ENCODE assay signal across 9 cellular contexts in genomic region chr6:89145461-89145961, GRCh38. TPM values are rescaled to one million over a fixed set of nuclear protein-coding genes. Genes with fewer than 3 reads are reported as not detected.
DNase-seq lines count a peak whose midpoint lies in the region; ATAC-seq and TF ChIP-seq lines count a peak whose summit lies in the region.
"Had no signal": no experiment of that assay in that cellular context is flagged by ENCODE, and none has a peak within 500 bp of the region (broad histone marks: within the 10 kb centered on the region; RNA-seq: fewer than 3 reads in every experiment).

No MANE protein-coding gene starts in this region.

- peak overlapping the region; percentile 77 for H2AFZ ChIP-seq in MM.1S (ENCODE audit: low read length)
- peak overlapping the region; percentile 75 for H2AFZ ChIP-seq in osteoblast (ENCODE audit: low read length)

- POLR2A ChIA-PET in activated B cell treated with CpG ODN at 0.5 μM for 24 hours (lab: Charles Lee): interaction anchor here (0.6 to 4.3 kb wide), 11 partner anchors 9 to 493 kb away, joined by 3 to 158 read pairs (median 5); partner anchors contain the start of genes LYRM2, PNRC1, RNGTT and UBE2J1

- peak overlapping the region; percentile 92 for H3K27ac Mint-ChIP-seq in activated B cell treated with CpG ODN at 0.5 μM for 24 hours

- intact Hi-C loops in activated B cell treated with CpG ODN at 0.5 μM for 24 hours (cut with micrococcal nuclease): loop anchor here (1.0 to 2.0 kb wide), 2 partner anchors 163 to 493 kb away; partner anchors contain the start of gene LYRM2

- peaks cover 18% of the 10 kb centered on the region for H3K4me1 ChIP-seq in MM.1S (ENCODE audit: low read length)
- peaks cover 22% of the 10 kb centered on the region for H3K4me1 ChIP-seq in osteoblast (ENCODE audit: insufficient read depth, low read length)

- peaks cover 19% of the 10 kb centered on the region; the same call in 1 of the 2 replicates for H3F3A ChIP-seq in MM.1S (ENCODE audit: insufficient read depth, low read length)

- no peaks in the 10 kb centered on the region for H3K9me3 Mint-ChIP-seq in activated B cell treated with CpG ODN at 0.5 μM for 24 hours

- H3K9ac ChIP-seq in MM.1S (ENCODE audit: low read length): peak overlapping the region; percentile 98

- DNase-seq in stimulated activated CD8-positive, alpha-beta memory T cell treated with anti-CD3 and anti-CD28 coated beads, Interleukin-4, amount 100 ng/mL, for 24 hours (ENCODE audit: low read depth): peak; percentile 4
- no peak for DNase-seq in stimulated activated CD8-positive, alpha-beta memory T cell treated with anti-CD3 and anti-CD28 coated beads, Interleukin-4, amount 100 ng/mL, for 48 hours
- DNase-seq in HCEC 1CT (peak; percentile 12), MM.1S (peak; percentile 78), activated B cell treated with CpG ODN at 0.5 μM for 24 hours (no peak), fibroblast of villous mesenchyme (ENCODE audit: low read depth) (peak; percentile 37), osteoblast (ENCODE audit: insufficient read length, low spot score, missing footprints) (no peak), T1000 (lab: John Stamatoyannopoulos, UW) (no peak)

- no peaks in the 10 kb centered on the region for H4K20me1 ChIP-seq in MM.1S (ENCODE audit: insufficient read depth, low read length)
- no peaks in the 10 kb centered on the region for H4K20me1 ChIP-seq in osteoblast (ENCODE audit: insufficient read depth, low read length)

- peak overlapping the region; percentile 81 for H3K4me3 ChIP-seq in MM.1S (ENCODE audit: low read length)
- peak overlapping the region; percentile 59 for H3K4me3 ChIP-seq in fibroblast of villous mesenchyme (ENCODE audit: low read depth, low read length)
- peak overlapping the region; percentile 72 for H3K4me3 ChIP-seq in osteoblast (ENCODE audit: insufficient read depth, low read length)

- no peaks in the 10 kb centered on the region for H3K9me2 ChIP-seq in MM.1S (replicated peaks; ENCODE audit: insufficient read depth, low read length)

- H3K36me3 Mint-ChIP-seq in activated B cell treated with CpG ODN at 0.5 μM for 24 hours (ENCODE audit: low read depth): peaks cover 11% of the 10 kb centered on the region

- H3K79me2 ChIP-seq in MM.1S (ENCODE audit: low read length): peaks cover 52% of the 10 kb centered on the region
- H3K79me2 ChIP-seq in osteoblast (ENCODE audit: insufficient read depth, low read length): no peaks in the 10 kb centered on the region

- H3K9me3 ChIP-seq in MM.1S (replicated peaks; ENCODE audit: insufficient read depth, low read length): no peaks in the 10 kb centered on the region
- H3K9me3 ChIP-seq in osteoblast (ENCODE audit: low read depth, low read length): no peaks in the 10 kb centered on the region

- peak; percentile 70 for ATAC-seq in activated B cell treated with CpG ODN at 0.5 μM for 24 hours (ENCODE audit: low read depth)

- H3K4me1 Mint-ChIP-seq in activated B cell treated with CpG ODN at 0.5 μM for 24 hours: peaks cover 22% of the 10 kb centered on the region

- CTCF ChIA-PET in activated B cell treated with CpG ODN at 0.5 μM for 24 hours (lab: Charles Lee): interaction anchor here (1.0 to 1.7 kb wide), 6 partner anchors 60 to 227 kb away, joined by 3 to 6 read pairs (median 3); partner anchors contain the start of gene PNRC1

- H3K27me3 ChIP-seq in MM.1S (replicated peaks; ENCODE audit: insufficient read depth, low read length) (no peaks in the 10 kb centered on the region), osteoblast (ENCODE audit: insufficient read depth, low read length) (peaks cover 23% of the 10 kb centered on the region)

- H3K27ac ChIP-seq in MM.1S (ENCODE audit: low read length) (peak overlapping the region; percentile 95), osteoblast (ENCODE audit: low read depth, low read length) (no peak overlapping the region)

- no peaks in the 10 kb centered on the region for H3K27me3 Mint-ChIP-seq in activated B cell treated with CpG ODN at 0.5 μM for 24 hours

- TF ChIP-seq CTCF in MM.1S (IDR thresholded peaks at IDR 0.05; ENCODE audit: low read length) (no peak), activated B cell treated with CpG ODN at 0.5 μM for 24 hours (IDR thresholded peaks at IDR 0.05) (no peak), fibroblast of villous mesenchyme (IDR thresholded peaks at IDR 0.05; ENCODE audit: insufficient read depth, low read depth, low read length) (no peak), osteoblast (IDR thresholded peaks at IDR 0.05; ENCODE audit: extremely low read depth, low read depth, low read length) (no peak)

- no peaks in the 10 kb centered on the region for H3K36me3 ChIP-seq in MM.1S (replicated peaks; ENCODE audit: insufficient read depth, low read length)
- H3K36me3 ChIP-seq in osteoblast (ENCODE audit: insufficient read depth, low read length): no peaks in the 10 kb centered on the region

- H3K4me3 Mint-ChIP-seq in activated B cell treated with CpG ODN at 0.5 μM for 24 hours: peak overlapping the region; percentile 90

- H3K4me2 ChIP-seq in MM.1S (ENCODE audit: low read depth, low read length) (peak overlapping the region; percentile 93), osteoblast (ENCODE audit: insufficient read depth, low read length) (peak overlapping the region; percentile 80)

RNA-seq across cellular contexts. Expression of gene PM20D2, which starts 0.3 kb away (rescaled TPM):
- total RNA-seq in activated B cell treated with CpG ODN at 0.5 μM for 24 hours: 10.9 and 11.6 TPM in 2 replicates
- 4.8 and 13.8 TPM in 2 replicates for total RNA-seq in fibroblast of villous mesenchyme
- total RNA-seq in osteoblast: 2.4 and 2.9 TPM in 2 replicates

RNA-seq across cellular contexts. Expression of gene SRSF12, which starts 27.6 kb away (rescaled TPM):
- total RNA-seq in activated B cell treated with CpG ODN at 0.5 μM for 24 hours: not detected in 2 replicates
- total RNA-seq in fibroblast of villous mesenchyme: under 0.01 and 0.86 TPM in 2 replicates
- total RNA-seq in osteoblast: under 0.01 and 0.29 TPM in 2 replicates
- total RNA-seq: HT1080 had no signal

Comparison
In these comparisons a context has a peak if more than half of its experiments do, and no peak if none do; other contexts are left out.
1. DNase-seq: peak in stimulated activated CD8-positive, alpha-beta memory T cell treated with anti-CD3 and anti-CD28 coated beads, Interleukin-4, amount 100 ng/mL, for 24 hours (single experiment), HCEC 1CT (single experiment), MM.1S (single experiment) and fibroblast of villous mesenchyme (single experiment); none in stimulated activated CD8-positive, alpha-beta memory T cell treated with anti-CD3 and anti-CD28 coated beads, Interleukin-4, amount 100 ng/mL, for 48 hours (single experiment), activated B cell treated with CpG ODN at 0.5 μM for 24 hours (single experiment), osteoblast (single experiment) and T1000 (single experiment).
2. Peak in every context shown above with its lines, with median percentiles within 50 percentile points of each other: H3K4me3 ChIP-seq.